Comparison of ENCODE assay signal across 8 cellular contexts in genomic region chr6:25280617-25280990, GRCh38.
DNase-seq lines count a peak whose midpoint lies in the region; ATAC-seq and TF ChIP-seq lines count a peak whose summit lies in the region.

No MANE protein-coding gene starts in this region.

- DNase-seq in AG09309 (ENCODE audit: low read depth) (no peak), HPDE6-E6E7 (ENCODE audit: extremely low spot score) (peak; percentile 4), nucleus accumbens (lab: John Stamatoyannopoulos, UW) (no peak), HuH-7.5 (ENCODE audit: low spot score) (no peak)
- no peak for DNase-seq in central memory CD8-positive, alpha-beta T cell (ENCODE audit: low spot score in 2 of 2)

- peaks cover 36% of the 10 kb centered on the region for H3K4me1 Mint-ChIP-seq in central memory CD8-positive, alpha-beta T cell

- H3K9me3 Mint-ChIP-seq in central memory CD8-positive, alpha-beta T cell, result no peaks in the 10 kb centered on the region

- H3K9me3 ChIP-seq in mucosa of rectum (ENCODE audit: control insufficient read depth in 2 of 2, low read length in 2 of 2), result no peaks in the 10 kb centered on the region

- peak overlapping the region; percentile 74 to 85 for H3K27ac ChIP-seq in mucosa of rectum (ENCODE audit: low read depth in 2 of 2, low read length in 2 of 2)

- H3K4me3 Mint-ChIP-seq in central memory CD8-positive, alpha-beta T cell, result peak overlapping the region; percentile 84

- H3K27me3 ChIP-seq in mucosa of rectum (ENCODE audit: control insufficient read depth in 2 of 2, insufficient read depth in 2 of 2, low read length in 2 of 2), result no peaks in the 10 kb centered on the region

- no peak for TF ChIP-seq CTCF in AG09309 (IDR thresholded peaks at IDR 0.05; ENCODE audit: control insufficient read depth, insufficient read depth, low read depth, low read length, missing control alignments)

- no peak for ATAC-seq in central memory CD8-positive, alpha-beta T cell (replicated peaks; ENCODE audit: extremely low read depth, poor library complexity, severe bottlenecking)
- ATAC-seq in GM18858 (IDR thresholded peaks at IDR 0.05; ENCODE audit: unreplicated experiment) (no peak), HG02970 (IDR thresholded peaks at IDR 0.05; ENCODE audit: low FRiP score, unreplicated experiment) (no peak)

- no peaks in the 10 kb centered on the region for H3K36me3 ChIP-seq in mucosa of rectum (ENCODE audit: control insufficient read depth in 2 of 2, insufficient read depth in 2 of 2, low read length in 2 of 2)

- peaks cover 8% of the 10 kb centered on the region for H3K36me3 Mint-ChIP-seq in central memory CD8-positive, alpha-beta T cell (ENCODE audit: insufficient read depth)

- peaks cover 15 to 23% of the 10 kb centered on the region in 2 donors for H3K4me1 ChIP-seq in mucosa of rectum (ENCODE audit: control insufficient read depth in 2 of 2, insufficient read depth in 2 of 2, low read length in 2 of 2)

- H3K27ac Mint-ChIP-seq in central memory CD8-positive, alpha-beta T cell (ENCODE audit: low read depth), result peak overlapping the region; percentile 11

- H3K9ac ChIP-seq in mucosa of rectum (ENCODE audit: low read depth in 1 of 2, low read length in 2 of 2), result peak overlapping the region in 1 of 2 donors; percentile 73

- peak overlapping the region; percentile 85 for H3K4me3 ChIP-seq in AG09309 (ENCODE audit: control insufficient read depth, low read depth, low read length)
- H3K4me3 ChIP-seq in mucosa of rectum (ENCODE audit: low read length in 2 of 2), result peak overlapping the region; percentile 94 to 95

- H3K27me3 Mint-ChIP-seq in central memory CD8-positive, alpha-beta T cell, result no peaks in the 10 kb centered on the region
